In genomic region chr9:110623462-110624025, GRCh38 we compare ENCODE assay signal across 8 cellular contexts. TPM values are rescaled to one million over a fixed set of nuclear protein-coding genes. Genes with fewer than 3 reads are reported as not detected.
DNase-seq lines count a peak whose midpoint lies in the region; ATAC-seq, FAIRE-seq and TF ChIP-seq lines count a peak whose summit lies in the region.

No MANE protein-coding gene starts in this region.

- no peaks in the 10 kb centered on the region for H3K4me1 ChIP-seq in psoas muscle

- TF ChIP-seq POLR2A in GM12892 (IDR thresholded peaks at IDR 0.05; ENCODE audit: low read depth, low read length): no peak

- WGBS in psoas muscle, 3 donors: 26 to 34% (median 30%) methylated on average over 3 of the region's 3 CpGs

- no peak overlapping the region for H3K4me3 ChIP-seq in foreskin fibroblast (ENCODE audit: low read depth in 1 of 2, low read length in 2 of 2)
- H3K4me3 ChIP-seq in psoas muscle: no peak overlapping the region

- ATAC-seq in psoas muscle (peak in 2 of 4 donors; percentile 42 to 58), GM19395 (IDR thresholded peaks at IDR 0.05; ENCODE audit: unreplicated experiment) (no peak)

- H3K9me3 ChIP-seq in psoas muscle: no peaks in the 10 kb centered on the region

- DNase-seq in GM12892 (ENCODE audit: insufficient read length) (no peak), NCI-H1092 treated with DMSO at 0.1 percent for 48 hours (lab: John Stamatoyannopoulos, UW) (peak; percentile 77), SW480 (ENCODE audit: low spot score) (peak; percentile 72), foreskin fibroblast (peak in 1 of 2 donors; percentile 78), psoas muscle (no peak), GM19238 (ENCODE audit: insufficient read length, low spot score) (no peak)

- peak; percentile 78 for TF ChIP-seq CTCF in C4-2B (conservative IDR thresholded peaks at IDR 0.05)
- peak; percentile 51 for TF ChIP-seq CTCF in foreskin fibroblast (IDR thresholded peaks at IDR 0.05; ENCODE audit: low read depth, low read length)
- peak; percentile 65 for TF ChIP-seq CTCF in psoas muscle (IDR thresholded peaks at IDR 0.05)

- no peaks in the 10 kb centered on the region for H3K36me3 ChIP-seq in psoas muscle (ENCODE audit: insufficient read depth in 1 of 2, low read depth in 1 of 2)

- peak; percentile 84 for FAIRE-seq in GM12892 (lab: Jason Lieb, UNC)

- H3K27ac ChIP-seq in C4-2B: no peak overlapping the region
- no peak overlapping the region for H3K27ac ChIP-seq in psoas muscle

- intact Hi-C loops in psoas muscle (cut with DNase I): loop anchor here (5.0 kb wide), 1 partner anchor 441 kb away; no protein-coding TSS in a partner anchor

- no peaks in the 10 kb centered on the region for H3K27me3 ChIP-seq in psoas muscle (ENCODE audit: insufficient read depth in 3 of 3, low read length in 2 of 3)

RNA-seq across cellular contexts. Expression of gene SVEP1, which starts 44.0 kb away (rescaled TPM):
- polyA plus RNA-seq in GM12892 (2012; ENCODE audit: missing spikeins): 0.06 TPM
- total RNA-seq in psoas muscle: 10 to 100 TPM in 3 of 4 donors, 1 to 10 TPM in 1; 5.5 to 16.3 (median 13.5) TPM
- polyA plus RNA-seq in psoas muscle: 1 to 10 TPM in 2 of 3 donors, under 1 TPM in 1; 0.78 to 1.9 (median 1.0) TPM

RNA-seq across cellular contexts. Expression of gene MUSK, which starts 45.0 kb away (rescaled TPM):
- not detected for polyA plus RNA-seq in GM12892 (2012; ENCODE audit: missing spikeins)
- 10 to 100 TPM in 1 of 4 donors, 1 to 10 TPM in 3; 1.2 to 15.7 (median 4.1) TPM for total RNA-seq in psoas muscle
- polyA plus RNA-seq in psoas muscle: 1 to 10 TPM in 2 of 3 donors, under 1 TPM in 1; 0.66 to 6.7 (median 2.3) TPM

Comparison
In these comparisons a context has a peak if more than half of its experiments do, and no peak if none do; other contexts are left out.
1. DNase-seq: peak in NCI-H1092 treated with DMSO at 0.1 percent for 48 hours (single experiment) and SW480 (single experiment); none in GM12892 (single experiment), psoas muscle (0 of 2) and GM19238 (single experiment).
2. Peak in every context shown above with its lines, with median percentiles within 50 percentile points of each other: CTCF ChIP-seq.